In the genomic region with DNA sequence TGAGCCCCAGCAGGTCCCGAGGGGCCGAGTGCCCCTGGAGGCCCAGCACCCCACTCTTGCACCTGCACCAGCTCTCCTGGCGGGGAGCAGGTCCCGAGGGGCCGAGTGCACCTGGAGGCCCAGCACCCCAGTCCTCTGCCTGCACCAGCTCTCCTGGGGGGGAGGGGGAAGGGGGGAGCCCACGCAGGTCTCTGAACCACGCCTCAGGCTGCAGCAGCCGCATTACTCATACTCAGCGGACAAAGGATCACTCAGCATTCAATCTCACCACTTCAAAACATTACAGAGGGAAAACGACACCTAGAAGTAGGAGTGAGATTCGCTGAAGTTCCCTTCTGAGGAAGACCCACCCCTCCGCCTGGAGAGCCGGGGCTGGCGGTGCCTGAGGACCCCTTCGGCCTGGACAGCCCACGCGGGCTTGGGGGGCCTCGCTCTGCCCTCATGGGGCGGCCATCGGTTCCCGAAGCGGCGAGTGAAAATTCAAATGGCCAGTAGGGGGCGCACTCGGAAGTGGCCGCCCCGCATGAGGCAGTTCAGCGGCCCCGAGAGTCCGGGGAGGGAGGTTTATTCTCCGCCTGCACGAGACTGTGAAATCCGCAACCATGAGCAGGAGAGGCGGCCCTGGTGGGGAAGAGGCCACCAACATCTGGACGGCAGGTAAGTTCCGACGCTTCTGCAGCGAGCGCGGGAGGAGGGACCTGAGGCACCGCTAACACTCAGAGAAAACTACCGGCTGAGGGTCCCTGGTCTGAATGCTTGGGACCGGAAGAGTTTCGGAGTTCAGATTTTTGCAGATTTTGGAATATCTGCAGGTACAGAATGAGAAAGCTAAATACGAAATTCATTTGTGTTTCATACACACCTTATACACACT, we compare ENCODE assay signal across 1 cellular context.
TF ChIP-seq lines count a peak whose summit lies in the region.

No MANE protein-coding gene starts in this region.

TF ChIP-seq in HepG2, 621 proteins besides CTCF, POLR2A, EP300 and RAD21 (continued from another document and continues in another):
- TF ChIP-seq, protein P1, sequence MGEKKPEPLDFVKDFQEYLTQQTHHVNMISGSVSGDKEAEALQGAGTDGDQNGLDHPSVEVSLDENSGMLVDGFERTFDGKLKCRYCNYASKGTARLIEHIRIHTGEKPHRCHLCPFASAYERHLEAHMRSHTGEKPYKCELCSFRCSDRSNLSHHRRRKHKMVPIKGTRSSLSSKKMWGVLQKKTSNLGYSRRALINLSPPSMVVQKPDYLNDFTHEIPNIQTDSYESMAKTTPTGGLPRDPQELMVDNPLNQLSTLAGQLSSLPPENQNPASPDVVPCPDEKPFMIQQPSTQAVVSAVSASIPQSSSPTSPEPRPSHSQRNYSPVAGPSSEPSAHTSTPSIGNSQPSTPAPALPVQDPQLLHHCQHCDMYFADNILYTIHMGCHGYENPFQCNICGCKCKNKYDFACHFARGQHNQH (CRISPR knock-in tag; IDR thresholded peaks at IDR 0.05), result peak; percentile 87
- TF ChIP-seq, protein P2, sequence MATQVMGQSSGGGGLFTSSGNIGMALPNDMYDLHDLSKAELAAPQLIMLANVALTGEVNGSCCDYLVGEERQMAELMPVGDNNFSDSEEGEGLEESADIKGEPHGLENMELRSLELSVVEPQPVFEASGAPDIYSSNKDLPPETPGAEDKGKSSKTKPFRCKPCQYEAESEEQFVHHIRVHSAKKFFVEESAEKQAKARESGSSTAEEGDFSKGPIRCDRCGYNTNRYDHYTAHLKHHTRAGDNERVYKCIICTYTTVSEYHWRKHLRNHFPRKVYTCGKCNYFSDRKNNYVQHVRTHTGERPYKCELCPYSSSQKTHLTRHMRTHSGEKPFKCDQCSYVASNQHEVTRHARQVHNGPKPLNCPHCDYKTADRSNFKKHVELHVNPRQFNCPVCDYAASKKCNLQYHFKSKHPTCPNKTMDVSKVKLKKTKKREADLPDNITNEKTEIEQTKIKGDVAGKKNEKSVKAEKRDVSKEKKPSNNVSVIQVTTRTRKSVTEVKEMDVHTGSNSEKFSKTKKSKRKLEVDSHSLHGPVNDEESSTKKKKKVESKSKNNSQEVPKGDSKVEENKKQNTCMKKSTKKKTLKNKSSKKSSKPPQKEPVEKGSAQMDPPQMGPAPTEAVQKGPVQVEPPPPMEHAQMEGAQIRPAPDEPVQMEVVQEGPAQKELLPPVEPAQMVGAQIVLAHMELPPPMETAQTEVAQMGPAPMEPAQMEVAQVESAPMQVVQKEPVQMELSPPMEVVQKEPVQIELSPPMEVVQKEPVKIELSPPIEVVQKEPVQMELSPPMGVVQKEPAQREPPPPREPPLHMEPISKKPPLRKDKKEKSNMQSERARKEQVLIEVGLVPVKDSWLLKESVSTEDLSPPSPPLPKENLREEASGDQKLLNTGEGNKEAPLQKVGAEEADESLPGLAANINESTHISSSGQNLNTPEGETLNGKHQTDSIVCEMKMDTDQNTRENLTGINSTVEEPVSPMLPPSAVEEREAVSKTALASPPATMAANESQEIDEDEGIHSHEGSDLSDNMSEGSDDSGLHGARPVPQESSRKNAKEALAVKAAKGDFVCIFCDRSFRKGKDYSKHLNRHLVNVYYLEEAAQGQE (IDR thresholded peaks at IDR 0.05; ENCODE audit: borderline replicate concordance in 1 of 2, low read depth in 1 of 2, low read length in 2 of 2), result peak in 1 of 2 experiments; percentile 49; a peak in 1 of 4 replicates
- TF ChIP-seq CREM (IDR thresholded peaks at IDR 0.05), result peak; percentile 20; the same call in 1 of the 2 replicates
- TF ChIP-seq CREM (CRISPR knock-in tag; IDR thresholded peaks at IDR 0.05), result no peak
- TF ChIP-seq, protein P3, sequence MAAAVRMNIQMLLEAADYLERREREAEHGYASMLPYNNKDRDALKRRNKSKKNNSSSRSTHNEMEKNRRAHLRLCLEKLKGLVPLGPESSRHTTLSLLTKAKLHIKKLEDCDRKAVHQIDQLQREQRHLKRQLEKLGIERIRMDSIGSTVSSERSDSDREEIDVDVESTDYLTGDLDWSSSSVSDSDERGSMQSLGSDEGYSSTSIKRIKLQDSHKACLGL (CRISPR knock-in tag; IDR thresholded peaks at IDR 0.05), result peak; percentile 72; the same call in 1 of the 2 replicates
- peak; percentile 26; the same call in 1 of the 2 replicates for TF ChIP-seq ZNF563 (CRISPR knock-in tag; IDR thresholded peaks at IDR 0.05)
- TF ChIP-seq, protein P4, sequence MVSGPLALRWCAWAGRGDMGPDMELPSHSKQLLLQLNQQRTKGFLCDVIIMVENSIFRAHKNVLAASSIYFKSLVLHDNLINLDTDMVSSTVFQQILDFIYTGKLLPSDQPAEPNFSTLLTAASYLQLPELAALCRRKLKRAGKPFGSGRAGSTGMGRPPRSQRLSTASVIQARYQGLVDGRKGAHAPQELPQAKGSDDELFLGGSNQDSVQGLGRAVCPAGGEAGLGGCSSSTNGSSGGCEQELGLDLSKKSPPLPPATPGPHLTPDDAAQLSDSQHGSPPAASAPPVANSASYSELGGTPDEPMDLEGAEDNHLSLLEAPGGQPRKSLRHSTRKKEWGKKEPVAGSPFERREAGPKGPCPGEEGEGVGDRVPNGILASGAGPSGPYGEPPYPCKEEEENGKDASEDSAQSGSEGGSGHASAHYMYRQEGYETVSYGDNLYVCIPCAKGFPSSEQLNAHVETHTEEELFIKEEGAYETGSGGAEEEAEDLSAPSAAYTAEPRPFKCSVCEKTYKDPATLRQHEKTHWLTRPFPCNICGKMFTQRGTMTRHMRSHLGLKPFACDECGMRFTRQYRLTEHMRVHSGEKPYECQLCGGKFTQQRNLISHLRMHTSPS (CRISPR knock-in tag; IDR thresholded peaks at IDR 0.05; ENCODE audit: low read depth), result no peak
- TF ChIP-seq ZNF121 (CRISPR knock-in tag; IDR thresholded peaks at IDR 0.05), result 0 out of 2 replicates have a peak, but pooled peaks have one; percentile 44
- peak; percentile 65 for TF ChIP-seq ZNF891 (CRISPR knock-in tag; IDR thresholded peaks at IDR 0.05)
- TF ChIP-seq SSRP1 (CRISPR knock-in tag; IDR thresholded peaks at IDR 0.05), result peak; percentile 83
- TF ChIP-seq ZNF83 (CRISPR knock-in tag; IDR thresholded peaks at IDR 0.05; ENCODE audit: borderline replicate concordance), result no peak
- TF ChIP-seq, protein P5, sequence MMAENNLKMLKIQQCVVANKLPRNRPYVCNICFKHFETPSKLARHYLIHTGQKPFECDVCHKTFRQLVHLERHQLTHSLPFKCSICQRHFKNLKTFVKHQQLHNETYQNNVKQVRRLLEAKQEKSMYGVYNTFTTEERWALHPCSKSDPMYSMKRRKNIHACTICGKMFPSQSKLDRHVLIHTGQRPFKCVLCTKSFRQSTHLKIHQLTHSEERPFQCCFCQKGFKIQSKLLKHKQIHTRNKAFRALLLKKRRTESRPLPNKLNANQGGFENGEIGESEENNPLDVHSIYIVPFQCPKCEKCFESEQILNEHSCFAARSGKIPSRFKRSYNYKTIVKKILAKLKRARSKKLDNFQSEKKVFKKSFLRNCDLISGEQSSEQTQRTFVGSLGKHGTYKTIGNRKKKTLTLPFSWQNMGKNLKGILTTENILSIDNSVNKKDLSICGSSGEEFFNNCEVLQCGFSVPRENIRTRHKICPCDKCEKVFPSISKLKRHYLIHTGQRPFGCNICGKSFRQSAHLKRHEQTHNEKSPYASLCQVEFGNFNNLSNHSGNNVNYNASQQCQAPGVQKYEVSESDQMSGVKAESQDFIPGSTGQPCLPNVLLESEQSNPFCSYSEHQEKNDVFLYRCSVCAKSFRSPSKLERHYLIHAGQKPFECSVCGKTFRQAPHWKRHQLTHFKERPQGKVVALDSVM (CRISPR knock-in tag; IDR thresholded peaks at IDR 0.05), result peak; percentile 94
- TF ChIP-seq SAP130 (CRISPR knock-in tag; IDR thresholded peaks at IDR 0.05; ENCODE audit: low read depth), result peak; percentile 80
- TF ChIP-seq KMT2A (CRISPR knock-in tag; IDR thresholded peaks at IDR 0.05), result peak; percentile 90
- TF ChIP-seq ZNF224 (CRISPR knock-in tag; IDR thresholded peaks at IDR 0.05), result peak; percentile 46; the same call in 1 of the 2 replicates
- TF ChIP-seq, protein P6, sequence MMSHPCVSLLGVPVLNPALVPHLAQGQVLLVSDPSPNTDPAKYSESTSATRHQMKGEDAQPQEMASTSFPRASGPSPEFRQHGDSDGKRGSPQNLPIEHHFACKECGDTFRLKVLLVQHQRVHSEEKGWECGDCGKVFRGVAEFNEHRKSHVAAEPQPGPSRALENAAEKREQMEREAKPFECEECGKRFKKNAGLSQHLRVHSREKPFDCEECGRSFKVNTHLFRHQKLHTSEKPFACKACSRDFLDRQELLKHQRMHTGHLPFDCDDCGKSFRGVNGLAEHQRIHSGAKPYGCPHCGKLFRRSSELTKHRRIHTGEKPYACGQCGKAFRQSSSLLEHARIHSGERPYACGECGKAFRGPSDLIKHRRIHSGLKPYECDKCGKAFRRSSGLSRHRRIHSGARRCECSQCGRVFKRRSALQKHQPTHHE (CRISPR knock-in tag; IDR thresholded peaks at IDR 0.05; ENCODE audit: borderline replicate concordance), result 0 out of 2 replicates have a peak, but pooled peaks have one; percentile 19
- TF ChIP-seq ZNF766 (CRISPR knock-in tag; IDR thresholded peaks at IDR 0.05; ENCODE audit: borderline replicate concordance), result peak; percentile 95
- TF ChIP-seq, protein P7, sequence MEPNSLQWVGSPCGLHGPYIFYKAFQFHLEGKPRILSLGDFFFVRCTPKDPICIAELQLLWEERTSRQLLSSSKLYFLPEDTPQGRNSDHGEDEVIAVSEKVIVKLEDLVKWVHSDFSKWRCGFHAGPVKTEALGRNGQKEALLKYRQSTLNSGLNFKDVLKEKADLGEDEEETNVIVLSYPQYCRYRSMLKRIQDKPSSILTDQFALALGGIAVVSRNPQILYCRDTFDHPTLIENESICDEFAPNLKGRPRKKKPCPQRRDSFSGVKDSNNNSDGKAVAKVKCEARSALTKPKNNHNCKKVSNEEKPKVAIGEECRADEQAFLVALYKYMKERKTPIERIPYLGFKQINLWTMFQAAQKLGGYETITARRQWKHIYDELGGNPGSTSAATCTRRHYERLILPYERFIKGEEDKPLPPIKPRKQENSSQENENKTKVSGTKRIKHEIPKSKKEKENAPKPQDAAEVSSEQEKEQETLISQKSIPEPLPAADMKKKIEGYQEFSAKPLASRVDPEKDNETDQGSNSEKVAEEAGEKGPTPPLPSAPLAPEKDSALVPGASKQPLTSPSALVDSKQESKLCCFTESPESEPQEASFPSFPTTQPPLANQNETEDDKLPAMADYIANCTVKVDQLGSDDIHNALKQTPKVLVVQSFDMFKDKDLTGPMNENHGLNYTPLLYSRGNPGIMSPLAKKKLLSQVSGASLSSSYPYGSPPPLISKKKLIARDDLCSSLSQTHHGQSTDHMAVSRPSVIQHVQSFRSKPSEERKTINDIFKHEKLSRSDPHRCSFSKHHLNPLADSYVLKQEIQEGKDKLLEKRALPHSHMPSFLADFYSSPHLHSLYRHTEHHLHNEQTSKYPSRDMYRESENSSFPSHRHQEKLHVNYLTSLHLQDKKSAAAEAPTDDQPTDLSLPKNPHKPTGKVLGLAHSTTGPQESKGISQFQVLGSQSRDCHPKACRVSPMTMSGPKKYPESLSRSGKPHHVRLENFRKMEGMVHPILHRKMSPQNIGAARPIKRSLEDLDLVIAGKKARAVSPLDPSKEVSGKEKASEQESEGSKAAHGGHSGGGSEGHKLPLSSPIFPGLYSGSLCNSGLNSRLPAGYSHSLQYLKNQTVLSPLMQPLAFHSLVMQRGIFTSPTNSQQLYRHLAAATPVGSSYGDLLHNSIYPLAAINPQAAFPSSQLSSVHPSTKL (CRISPR knock-in tag; IDR thresholded peaks at IDR 0.05), result peak; percentile 37
- TF ChIP-seq ZBTB7B (CRISPR knock-in tag; IDR thresholded peaks at IDR 0.05), result peak; percentile 98
- TF ChIP-seq ZSCAN21 (CRISPR knock-in tag; IDR thresholded peaks at IDR 0.05; ENCODE audit: borderline replicate concordance), result peak; percentile 67; the same call in 1 of the 2 replicates
- TF ChIP-seq ZNF12 (CRISPR knock-in tag; IDR thresholded peaks at IDR 0.05), result peak; percentile 16; the same call in 1 of the 2 replicates
- peak; percentile 81; the same call in 1 of the 2 replicates for TF ChIP-seq ZNF572 (CRISPR knock-in tag; IDR thresholded peaks at IDR 0.05)
- TF ChIP-seq FLYWCH1 (CRISPR knock-in tag; IDR thresholded peaks at IDR 0.05), result no peak
- peak; percentile 84; the same call in 1 of the 2 replicates for TF ChIP-seq FOXC1 (CRISPR knock-in tag; IDR thresholded peaks at IDR 0.05; ENCODE audit: borderline replicate concordance)
- peak; percentile 57; the same call in 1 of the 2 replicates for TF ChIP-seq ZNF614 (CRISPR knock-in tag; IDR thresholded peaks at IDR 0.05; ENCODE audit: borderline replicate concordance)
- peak; percentile 17; the same call in 1 of the 2 replicates for TF ChIP-seq NFATC3 (CRISPR knock-in tag; IDR thresholded peaks at IDR 0.05)
- TF ChIP-seq SOX5 (CRISPR knock-in tag; IDR thresholded peaks at IDR 0.05; ENCODE audit: borderline replicate concordance), result 0 out of 2 replicates have a peak, but pooled peaks have one; percentile 44
- peak; percentile 74 for TF ChIP-seq HOXA5 (CRISPR knock-in tag; IDR thresholded peaks at IDR 0.05)
- no peak for TF ChIP-seq JUNB (CRISPR knock-in tag; IDR thresholded peaks at IDR 0.05; ENCODE audit: borderline replicate concordance)
- TF ChIP-seq TOE1 (CRISPR knock-in tag; IDR thresholded peaks at IDR 0.05), result no peak
- TF ChIP-seq KLF16 (CRISPR knock-in tag; IDR thresholded peaks at IDR 0.05), result peak in 1 of 2 experiments; percentile 78; a peak in 2 of 4 replicates
- TF ChIP-seq, protein P8, sequence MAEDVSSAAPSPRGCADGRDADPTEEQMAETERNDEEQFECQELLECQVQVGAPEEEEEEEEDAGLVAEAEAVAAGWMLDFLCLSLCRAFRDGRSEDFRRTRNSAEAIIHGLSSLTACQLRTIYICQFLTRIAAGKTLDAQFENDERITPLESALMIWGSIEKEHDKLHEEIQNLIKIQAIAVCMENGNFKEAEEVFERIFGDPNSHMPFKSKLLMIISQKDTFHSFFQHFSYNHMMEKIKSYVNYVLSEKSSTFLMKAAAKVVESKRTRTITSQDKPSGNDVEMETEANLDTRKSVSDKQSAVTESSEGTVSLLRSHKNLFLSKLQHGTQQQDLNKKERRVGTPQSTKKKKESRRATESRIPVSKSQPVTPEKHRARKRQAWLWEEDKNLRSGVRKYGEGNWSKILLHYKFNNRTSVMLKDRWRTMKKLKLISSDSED (CRISPR knock-in tag; IDR thresholded peaks at IDR 0.05), result no peak
- TF ChIP-seq HNRNPL (IDR thresholded peaks at IDR 0.05; ENCODE audit: low read depth, low read length), result peak; percentile 61; the same call in 1 of the 2 replicates
- TF ChIP-seq, protein P9, sequence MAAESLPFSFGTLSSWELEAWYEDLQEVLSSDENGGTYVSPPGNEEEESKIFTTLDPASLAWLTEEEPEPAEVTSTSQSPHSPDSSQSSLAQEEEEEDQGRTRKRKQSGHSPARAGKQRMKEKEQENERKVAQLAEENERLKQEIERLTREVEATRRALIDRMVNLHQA (CRISPR knock-in tag; IDR thresholded peaks at IDR 0.05), result no peak
- TF ChIP-seq MYNN (CRISPR knock-in tag; IDR thresholded peaks at IDR 0.05; ENCODE audit: low read depth), result 0 out of 2 replicates have a peak, but pooled peaks have one; percentile 75
- no peak for TF ChIP-seq SOX13 (IDR thresholded peaks at IDR 0.05)
- peak in 1 of 2 experiments; percentile 39; a peak in 1 of 4 replicates for TF ChIP-seq SOX13 (CRISPR knock-in tag; conservative IDR thresholded peaks at IDR 0.05 in 1 of 2, IDR thresholded peaks at IDR 0.05 in 1 of 2)
